ENCODE assay signal across 19 cellular contexts in the genomic region with DNA sequence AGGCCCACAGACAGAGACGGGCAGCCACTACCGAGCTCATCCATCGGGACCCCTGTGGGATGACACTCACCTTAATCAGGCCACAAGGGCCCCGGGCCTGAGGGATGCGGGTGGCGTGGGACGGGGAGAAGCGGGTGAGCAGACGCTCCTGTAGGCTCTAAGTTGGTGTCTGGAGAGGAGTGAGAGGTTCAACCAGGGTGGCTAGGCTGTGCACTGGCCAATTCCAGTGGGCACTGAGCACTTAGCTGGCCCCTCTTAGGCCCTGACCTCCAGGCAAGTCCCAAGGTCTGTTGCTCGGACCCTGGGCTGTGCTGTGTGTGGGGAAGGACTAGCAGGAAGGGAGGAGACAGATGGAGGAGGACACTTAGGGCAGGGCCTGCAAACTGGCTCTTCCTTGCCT.
A peak's percentile ranks its signal among the peaks of the same experiment; 100 is the strongest.
DNase-seq lines count a peak whose midpoint lies in the region; ATAC-seq and TF ChIP-seq lines count a peak whose summit lies in the region.
"Had no signal": no experiment of that assay in that cellular context is flagged by ENCODE, and none has a peak within 500 bp of the region (broad histone marks: within the 10 kb centered on the region; RNA-seq: fewer than 3 reads in every experiment).

No MANE protein-coding gene starts in this region.

- H3K27ac ChIP-seq in VCaP = 0 out of 2 replicates have a peak overlapping the region, but pooled peaks have one; percentile 14
- no peak overlapping the region for H3K27ac ChIP-seq in endodermal cell (ENCODE audit: low read depth, low read length)
- H3K27ac ChIP-seq in neural progenitor cell = no peak overlapping the region
- no peak overlapping the region for H3K27ac ChIP-seq in upper lobe of right lung
- H3K27ac ChIP-seq in tibial artery = no peak overlapping the region
- H3K27ac ChIP-seq: C4-2B had no signal

- H3K4me3 ChIP-seq in endodermal cell (ENCODE audit: low read length) = no peak overlapping the region
- H3K4me3 ChIP-seq in neural progenitor cell = no peak overlapping the region
- no peak overlapping the region for H3K4me3 ChIP-seq in upper lobe of right lung
- H3K4me3 ChIP-seq in tibial artery = no peak overlapping the region

- H3K9ac ChIP-seq in endodermal cell (ENCODE audit: extremely low read depth, low read length, poor library complexity, severe bottlenecking) = no peak overlapping the region
- H3K9ac ChIP-seq in neural progenitor cell = no peak overlapping the region

- peak overlapping the region; percentile 3 for H3K27ac Mint-ChIP-seq in endodermal cell
- peak overlapping the region; percentile 40 for H3K27ac Mint-ChIP-seq in neural progenitor cell
- H3K27ac Mint-ChIP-seq: IgD-negative memory B cell had no signal

- H3K4me1 Mint-ChIP-seq in endodermal cell = peaks cover 54% of the 10 kb centered on the region
- H3K4me1 Mint-ChIP-seq in neural progenitor cell = peaks cover 45% of the 10 kb centered on the region

- H3K36me3 Mint-ChIP-seq in endodermal cell (ENCODE audit: low read depth) = no peaks in the 10 kb centered on the region
- no peaks in the 10 kb centered on the region for H3K36me3 Mint-ChIP-seq in neural progenitor cell
- H3K36me3 Mint-ChIP-seq: IgD-negative memory B cell had no signal

- no peaks in the 10 kb centered on the region for H4K20me1 ChIP-seq in neural progenitor cell (ENCODE audit: low read depth)

- H3K27me3 Mint-ChIP-seq in endodermal cell (ENCODE audit: insufficient read depth) = peaks cover 2% of the 10 kb centered on the region
- H3K27me3 Mint-ChIP-seq in neural progenitor cell (ENCODE audit: insufficient read depth, low read depth) = peaks cover 8% of the 10 kb centered on the region

- WGBS in endodermal cell (ENCODE audit: insufficient coverage in 1 of 2, insufficient read length in 1 of 2), 2 experiments = 95 to 97% methylated on average over 9 to 10 of the region's 10 CpGs

- H3K4me3 Mint-ChIP-seq in endodermal cell = no peak overlapping the region
- H3K4me3 Mint-ChIP-seq in neural progenitor cell = no peak overlapping the region
- H3K4me3 Mint-ChIP-seq: IgD-negative memory B cell had no signal

- no peaks in the 10 kb centered on the region for H3K79me2 ChIP-seq in neural progenitor cell (ENCODE audit: low read depth)

- no peak overlapping the region for H3K4me2 ChIP-seq in neural progenitor cell

- H3F3A ChIP-seq in neural progenitor cell (ENCODE audit: low read depth) = no peaks in the 10 kb centered on the region

- H3K9me3 ChIP-seq in endodermal cell (ENCODE audit: control insufficient read depth, low read length) (no peaks in the 10 kb centered on the region), neural progenitor cell (ENCODE audit: low read depth) (no peaks in the 10 kb centered on the region), upper lobe of right lung (no peaks in the 10 kb centered on the region), tibial artery (no peaks in the 10 kb centered on the region)
- H3K9me3 ChIP-seq: Caco-2 had no signal

- H2AFZ ChIP-seq in neural progenitor cell (replicated peaks) = peak overlapping the region; percentile 50

- peaks cover 14% of the 10 kb centered on the region for H3K4me1 ChIP-seq in endodermal cell (ENCODE audit: control insufficient read depth, insufficient read depth, low read length)
- H3K4me1 ChIP-seq in neural progenitor cell = peaks cover 28% of the 10 kb centered on the region
- no peaks in the 10 kb centered on the region for H3K4me1 ChIP-seq in upper lobe of right lung
- H3K4me1 ChIP-seq in tibial artery = no peaks in the 10 kb centered on the region
- H3K4me1 ChIP-seq: Caco-2 had no signal

- TF ChIP-seq CTCF in VCaP (conservative IDR thresholded peaks at IDR 0.05) (no peak), endodermal cell (conservative IDR thresholded peaks at IDR 0.05) (no peak), neural progenitor cell (IDR thresholded peaks at IDR 0.05) (no peak), upper lobe of right lung (IDR thresholded peaks at IDR 0.05) (no peak), tibial artery (IDR thresholded peaks at IDR 0.05) (no peak)

- no peaks in the 10 kb centered on the region for H3K27me3 ChIP-seq in endodermal cell (ENCODE audit: control insufficient read depth, insufficient read depth, low read length, poor library complexity, severe bottlenecking)
- H3K27me3 ChIP-seq in neural progenitor cell = no peaks in the 10 kb centered on the region
- H3K27me3 ChIP-seq in upper lobe of right lung = no peaks in the 10 kb centered on the region
- H3K27me3 ChIP-seq in tibial artery = peaks cover 0 to 11% of the 10 kb centered on the region in 2 donors

- DNase-seq in endodermal cell = peak; percentile 52
- no peak for DNase-seq in neural progenitor cell (ENCODE audit: low spot score)
- DNase-seq in upper lobe of right lung = peak; percentile 37
- DNase-seq in tibial artery = no peak
- no peak for DNase-seq in NCI-H774 (lab: John Stamatoyannopoulos, UW)
- no peak for DNase-seq in cortex of kidney (lab: John Stamatoyannopoulos, UW)
- DNase-seq: AML-193, Caco-2, Karpas-422, NCI-H1048, NCI-H1436 treated with DMSO at 0.1 percent for 48 hours, NCI-H2029 treated with DMSO at 0.1 percent for 48 hours, NCI-H2171 treated with DMSO at 0.1 percent for 48 hours, NCI-H446, NCI-H526 treated with DMSO at 0.1 percent for 48 hours had no signal

- no peaks in the 10 kb centered on the region for H3K9me3 Mint-ChIP-seq in endodermal cell
- H3K9me3 Mint-ChIP-seq in neural progenitor cell = no peaks in the 10 kb centered on the region
- H3K9me3 Mint-ChIP-seq: IgD-negative memory B cell had no signal

- intact Hi-C loops in upper lobe of right lung (cut with DNase I) (no loop called here), tibial artery (cut with DNase I; ENCODE audit: low total_unique reads) (no loop called here)

- no peak for ATAC-seq in upper lobe of right lung
- ATAC-seq: HCT116 had no signal

- H3K36me3 ChIP-seq in endodermal cell (ENCODE audit: control insufficient read depth, insufficient read depth, low read length) (no peaks in the 10 kb centered on the region), neural progenitor cell (no peaks in the 10 kb centered on the region), upper lobe of right lung (no peaks in the 10 kb centered on the region), tibial artery (no peaks in the 10 kb centered on the region)

Comparison
In these comparisons a context has a peak if more than half of its experiments do, and no peak if none do; other contexts are left out.
1. DNase-seq: peak in endodermal cell (single experiment) and upper lobe of right lung (single experiment); none in neural progenitor cell (single experiment), tibial artery (0 of 2), NCI-H774 (single experiment) and cortex of kidney (single experiment).